34 cellular contexts compared by ENCODE assay signal in genomic region chr1:231575472-231575871, GRCh38.
"Had no signal": no experiment of that assay in that cellular context is flagged by ENCODE, and none has a peak within 500 bp of the region (broad histone marks: within the 10 kb centered on the region; RNA-seq: fewer than 3 reads in every experiment).

No MANE protein-coding gene starts in this region.

- H3K27ac ChIP-seq: ascending aorta, breast epithelium, cardiac muscle cell, colonic mucosa, epithelial cell of prostate, esophagus squamous epithelium, gastroesophageal sphincter, heart right ventricle, hepatocyte had no signal

- H3K4me3 Mint-ChIP-seq: activated CD4-positive, alpha-beta memory T cell treated with anti-CD3 and anti-CD28 coated beads for 36 hours; activated CD4-positive, alpha-beta T cell treated with anti-CD3 and anti-CD28 coated beads for 36 hours; activated CD4-positive, alpha-beta T cell treated with anti-CD3 and anti-CD28 coated beads, Interleukin-2, amount 10 ng/mL, durations not matched to agents 24 days and 14 days; activated CD8-positive, alpha-beta memory T cell treated with anti-CD3 and anti-CD28 coated beads, Interleukin-2, amount 10 ng/mL, durations not matched to agents 7 days and 5 days; activated CD8-positive, alpha-beta T cell treated with anti-CD3 and anti-CD28 coated beads, Interleukin-2, amount 10 ng/mL, durations not matched to agents 7 days and 5 days; activated naive CD4-positive, alpha-beta T cell treated with anti-CD3 and anti-CD28 coated beads, Interleukin-2, amount 10 ng/mL, durations not matched to agents 7 days and 5 days; activated naive CD8-positive, alpha-beta T cell treated with anti-CD3 and anti-CD28 coated beads, Interleukin-2, amount 10 ng/mL, durations not matched to agents 7 days and 5 days; activated T-cell treated with anti-CD3 and anti-CD28 coated beads, Interleukin-2, amount 50 U/mL, for 72 hours; brain; T-helper 17 cell; T-helper 2 cell treated with Interferon-gamma antibody and Interleukin-4, amounts not matched to agents 5 μg/mL and 100 μg/mL, for 36 hours had no signal

- H2AFZ ChIP-seq: hepatocyte had no signal

- H3K27ac Mint-ChIP-seq: activated CD4-positive, alpha-beta memory T cell treated with anti-CD3 and anti-CD28 coated beads for 36 hours; activated CD4-positive, alpha-beta T cell treated with anti-CD3 and anti-CD28 coated beads for 36 hours; activated CD4-positive, alpha-beta T cell treated with anti-CD3 and anti-CD28 coated beads, Interleukin-2, amount 10 ng/mL, durations not matched to agents 24 days and 14 days; activated CD8-positive, alpha-beta memory T cell treated with anti-CD3 and anti-CD28 coated beads, Interleukin-2, amount 10 ng/mL, durations not matched to agents 7 days and 5 days; activated CD8-positive, alpha-beta T cell treated with anti-CD3 and anti-CD28 coated beads, Interleukin-2, amount 10 ng/mL, durations not matched to agents 7 days and 5 days; activated naive CD4-positive, alpha-beta T cell treated with anti-CD3 and anti-CD28 coated beads, Interleukin-2, amount 10 ng/mL, durations not matched to agents 7 days and 5 days; activated naive CD4-positive, alpha-beta T cell treated with anti-CD3 and anti-CD28 coated beads, Interleukin-2, amount 50 U/mL, for 72 hours; activated naive CD8-positive, alpha-beta T cell treated with anti-CD3 and anti-CD28 coated beads, Interleukin-2, amount 10 ng/mL, durations not matched to agents 7 days and 5 days; activated T-cell treated with anti-CD3 and anti-CD28 coated beads, Interleukin-2, amount 50 U/mL, for 72 hours; brain; T-helper 17 cell; T-helper 2 cell treated with Interferon-gamma antibody and Interleukin-4, amounts not matched to agents 5 μg/mL and 100 μg/mL, for 36 hours had no signal

- H3K9me3 ChIP-seq: ascending aorta, breast epithelium, colonic mucosa, esophagus squamous epithelium, gastroesophageal sphincter, heart right ventricle had no signal

- DNase-seq: activated CD4-positive, alpha-beta memory T cell treated with anti-CD3 and anti-CD28 coated beads for 36 hours; activated CD4-positive, alpha-beta T cell treated with anti-CD3 and anti-CD28 coated beads for 36 hours; activated CD4-positive, alpha-beta T cell treated with anti-CD3 and anti-CD28 coated beads, Interleukin-2, amount 10 ng/mL, durations not matched to agents 24 days and 14 days; activated CD4-positive, CD25-positive, alpha-beta regulatory T cell; activated CD4-positive, CD25-positive, alpha-beta regulatory T cell treated with anti-CD3 and anti-CD28 coated beads, Interleukin-2, amount 50 U/mL, for 72 hours; activated CD8-positive, alpha-beta memory T cell treated with anti-CD3 and anti-CD28 coated beads, Interleukin-2, amount 10 ng/mL, durations not matched to agents 7 days and 5 days; activated CD8-positive, alpha-beta memory T cell treated with anti-CD3 and anti-CD28 coated beads, Interleukin-2, amount 50 U/mL, for 4 hours; activated CD8-positive, alpha-beta T cell treated with anti-CD3 and anti-CD28 coated beads, Interleukin-2, amount 10 ng/mL, durations not matched to agents 7 days and 5 days; activated gamma-delta T cell; activated naive CD4-positive, alpha-beta T cell; activated naive CD4-positive, alpha-beta T cell treated with anti-CD3 and anti-CD28 coated beads, Interleukin-2, amount 10 ng/mL, durations not matched to agents 7 days and 5 days; activated naive CD8-positive, alpha-beta T cell treated with anti-CD3 and anti-CD28 coated beads, Interleukin-2, amount 10 ng/mL, durations not matched to agents 7 days and 5 days; activated T-cell treated with anti-CD3 and anti-CD28 coated beads, Interleukin-2, amount 50 U/mL, for 1 hour; activated T-cell treated with anti-CD3 and anti-CD28 coated beads, Interleukin-2, amount 50 U/mL, for 72 hours; central memory CD4-positive, alpha-beta T cell; cerebellar nuclear complex; colonic mucosa; effector CD8-positive, alpha-beta T cell; esophagus squamous epithelium; foreskin melanocyte; heart right ventricle; T-helper 17 cell; T1000 had no signal

- H3K79me2 ChIP-seq: hepatocyte had no signal

- H3K27me3 Mint-ChIP-seq: activated CD4-positive, alpha-beta memory T cell treated with anti-CD3 and anti-CD28 coated beads for 36 hours; activated CD4-positive, alpha-beta T cell treated with anti-CD3 and anti-CD28 coated beads for 36 hours; activated CD4-positive, alpha-beta T cell treated with anti-CD3 and anti-CD28 coated beads, Interleukin-2, amount 10 ng/mL, durations not matched to agents 24 days and 14 days; activated CD8-positive, alpha-beta memory T cell treated with anti-CD3 and anti-CD28 coated beads, Interleukin-2, amount 10 ng/mL, durations not matched to agents 7 days and 5 days; activated naive CD4-positive, alpha-beta T cell treated with anti-CD3 and anti-CD28 coated beads, Interleukin-2, amount 10 ng/mL, durations not matched to agents 7 days and 5 days; brain; T-helper 17 cell had no signal

- H3K4me1 ChIP-seq: ascending aorta, breast epithelium, colonic mucosa, gastroesophageal sphincter had no signal

- H3K36me3 Mint-ChIP-seq: activated CD4-positive, alpha-beta memory T cell treated with anti-CD3 and anti-CD28 coated beads for 36 hours; activated naive CD4-positive, alpha-beta T cell treated with anti-CD3 and anti-CD28 coated beads, Interleukin-2, amount 10 ng/mL, durations not matched to agents 7 days and 5 days; activated naive CD4-positive, alpha-beta T cell treated with anti-CD3 and anti-CD28 coated beads, Interleukin-2, amount 50 U/mL, for 72 hours; activated naive CD8-positive, alpha-beta T cell treated with anti-CD3 and anti-CD28 coated beads, Interleukin-2, amount 10 ng/mL, durations not matched to agents 7 days and 5 days had no signal

- H3K4me2 ChIP-seq: hepatocyte had no signal

- FAIRE-seq: endometrium, endothelial cell of umbilical vein had no signal

- H3K4me3 ChIP-seq: ascending aorta, breast epithelium, cardiac muscle cell, colonic mucosa, esophagus squamous epithelium, gastroesophageal sphincter, heart right ventricle, hepatocyte had no signal

- ATAC-seq: activated CD4-positive, alpha-beta T cell treated with anti-CD3 and anti-CD28 coated beads for 36 hours; activated CD8-positive, alpha-beta memory T cell treated with anti-CD3 and anti-CD28 coated beads, Interleukin-2, amount 10 ng/mL, durations not matched to agents 7 days and 5 days; activated CD8-positive, alpha-beta T cell treated with anti-CD3 and anti-CD28 coated beads, Interleukin-2, amount 10 ng/mL, durations not matched to agents 7 days and 5 days; activated naive CD4-positive, alpha-beta T cell treated with anti-CD3 and anti-CD28 coated beads, Interleukin-2, amount 50 U/mL, for 72 hours; activated T-cell treated with anti-CD3 and anti-CD28 coated beads, Interleukin-2, amount 50 U/mL, for 72 hours; gastroesophageal sphincter; heart right ventricle; T-helper 17 cell had no signal

- H3K4me1 Mint-ChIP-seq: activated CD4-positive, alpha-beta T cell treated with anti-CD3 and anti-CD28 coated beads for 36 hours; activated CD4-positive, alpha-beta T cell treated with anti-CD3 and anti-CD28 coated beads, Interleukin-2, amount 10 ng/mL, durations not matched to agents 24 days and 14 days; activated CD8-positive, alpha-beta memory T cell treated with anti-CD3 and anti-CD28 coated beads, Interleukin-2, amount 10 ng/mL, durations not matched to agents 7 days and 5 days; activated naive CD4-positive, alpha-beta T cell treated with anti-CD3 and anti-CD28 coated beads, Interleukin-2, amount 10 ng/mL, durations not matched to agents 7 days and 5 days; activated naive CD8-positive, alpha-beta T cell treated with anti-CD3 and anti-CD28 coated beads, Interleukin-2, amount 10 ng/mL, durations not matched to agents 7 days and 5 days; brain; T-helper 17 cell had no signal

- H3K9me3 Mint-ChIP-seq: activated CD4-positive, alpha-beta memory T cell treated with anti-CD3 and anti-CD28 coated beads for 36 hours; activated CD4-positive, alpha-beta T cell treated with anti-CD3 and anti-CD28 coated beads, Interleukin-2, amount 10 ng/mL, durations not matched to agents 24 days and 14 days; activated naive CD4-positive, alpha-beta T cell treated with anti-CD3 and anti-CD28 coated beads, Interleukin-2, amount 10 ng/mL, durations not matched to agents 7 days and 5 days; activated naive CD4-positive, alpha-beta T cell treated with anti-CD3 and anti-CD28 coated beads, Interleukin-2, amount 50 U/mL, for 72 hours; activated naive CD8-positive, alpha-beta T cell treated with anti-CD3 and anti-CD28 coated beads, Interleukin-2, amount 10 ng/mL, durations not matched to agents 7 days and 5 days; activated T-cell treated with anti-CD3 and anti-CD28 coated beads, Interleukin-2, amount 50 U/mL, for 72 hours; brain; T-helper 2 cell treated with Interferon-gamma antibody and Interleukin-4, amounts not matched to agents 5 μg/mL and 100 μg/mL, for 36 hours had no signal

- H3K36me3 ChIP-seq: ascending aorta, breast epithelium, cardiac muscle cell, colonic mucosa, esophagus squamous epithelium, gastroesophageal sphincter, heart right ventricle had no signal

- H3K27me3 ChIP-seq: ascending aorta, breast epithelium, cardiac muscle cell, colonic mucosa, esophagus squamous epithelium, gastroesophageal sphincter, heart right ventricle, hepatocyte had no signal
